Comparison of ENCODE assay signal across 9 cellular contexts in genomic region chr12:16939871-16940306, GRCh38.
DNase-seq lines count a peak whose midpoint lies in the region; ATAC-seq and TF ChIP-seq lines count a peak whose summit lies in the region.
"Had no signal": no experiment of that assay in that cellular context is flagged by ENCODE, and none has a peak within 500 bp of the region (broad histone marks: within the 10 kb centered on the region; RNA-seq: fewer than 3 reads in every experiment).

No MANE protein-coding gene starts in this region.

- POLR2A ChIA-PET in T-cell (lab: Charles Lee) = no interaction called here

- peaks cover 4% of the 10 kb centered on the region for H3K4me1 ChIP-seq in body of pancreas

- DNase-seq in NCI-H524 treated with DMSO at 0.1 percent for 48 hours (lab: John Stamatoyannopoulos, UW) (peak; percentile 30), body of pancreas (peak; percentile 75 to 85 (median 80)), mesothelial cell of epicardium (ENCODE audit: low spot score in 2 of 2, unreplicated experiment in 2 of 2) (no peak), T-cell (no peak), activated gamma-delta T cell treated with Interleukin-2 at 50 U/mL for 16 hours (no peak)

- CTCF ChIA-PET in T-cell (lab: Charles Lee) = no interaction called here

- peak; percentile 99 for ATAC-seq in GM21390 (IDR thresholded peaks at IDR 0.05; ENCODE audit: unreplicated experiment)
- ATAC-seq in HG03469 (IDR thresholded peaks at IDR 0.05; ENCODE audit: unreplicated experiment) = peak; percentile 99
- peak; percentile 98 for ATAC-seq in body of pancreas
- ATAC-seq in T-cell (replicated peaks in 1 of 4) = no peak

- H3K36me3 Mint-ChIP-seq in mesothelial cell of epicardium = no peaks in the 10 kb centered on the region
- no peaks in the 10 kb centered on the region for H3K36me3 Mint-ChIP-seq in T-cell
- H3K36me3 Mint-ChIP-seq: activated naive CD8-positive, alpha-beta T cell had no signal

- H3K4me1 Mint-ChIP-seq in mesothelial cell of epicardium (no peaks in the 10 kb centered on the region), T-cell (no peaks in the 10 kb centered on the region)

- no peak overlapping the region for H3K4me3 ChIP-seq in body of pancreas

- H3K27ac Mint-ChIP-seq in mesothelial cell of epicardium = no peak overlapping the region
- no peak overlapping the region for H3K27ac Mint-ChIP-seq in T-cell
- H3K27ac Mint-ChIP-seq: activated naive CD8-positive, alpha-beta T cell had no signal

- H3K27ac ChIP-seq in body of pancreas = peak overlapping the region in 1 of 4 donors; percentile 59

- H3K27me3 Mint-ChIP-seq in mesothelial cell of epicardium (ENCODE audit: low read depth) (peaks cover 1% of the 10 kb centered on the region), T-cell (no peaks in the 10 kb centered on the region)
- H3K27me3 Mint-ChIP-seq: activated naive CD8-positive, alpha-beta T cell had no signal

- no peak overlapping the region for H3K4me3 Mint-ChIP-seq in mesothelial cell of epicardium
- no peak overlapping the region for H3K4me3 Mint-ChIP-seq in T-cell
- H3K4me3 Mint-ChIP-seq: activated naive CD8-positive, alpha-beta T cell had no signal

- H3K27me3 ChIP-seq in body of pancreas = no peaks in the 10 kb centered on the region

- 25 to 26% methylated on average over 6 of the region's 6 CpGs for WGBS in body of pancreas, 2 donors

- no peaks in the 10 kb centered on the region for H3K36me3 ChIP-seq in body of pancreas (replicated peaks in 1 of 2; ENCODE audit: insufficient read depth in 1 of 2, low read depth in 2 of 2)

- H3K9me3 Mint-ChIP-seq in mesothelial cell of epicardium = peaks cover 16% of the 10 kb centered on the region
- peaks cover 23 to 56% (median 28%) of the 10 kb centered on the region in 3 donors for H3K9me3 Mint-ChIP-seq in T-cell

- TF ChIP-seq CTCF in GM12801 (IDR thresholded peaks at IDR 0.05; ENCODE audit: extremely low read depth, insufficient read length) = peak; percentile 54
- peak; percentile 42 to 97 (median 92) for TF ChIP-seq CTCF in body of pancreas (IDR thresholded peaks at IDR 0.05)
- TF ChIP-seq CTCF in mesothelial cell of epicardium (IDR thresholded peaks at IDR 0.05; ENCODE audit: unreplicated experiment) = peak; percentile 84

- no peaks in the 10 kb centered on the region for H3K9me3 ChIP-seq in body of pancreas

- no peak for TF ChIP-seq POLR2A in body of pancreas (IDR thresholded peaks at IDR 0.05)

- intact Hi-C loops in body of pancreas (cut with DNase I) = no loop called here

Comparison
In these comparisons a context has a peak if more than half of its experiments do, and no peak if none do; other contexts are left out.
1. ATAC-seq: peak in GM21390 (single experiment), HG03469 (single experiment) and body of pancreas (single experiment); none in T-cell (0 of 4).
2. DNase-seq: peak in NCI-H524 treated with DMSO at 0.1 percent for 48 hours (single experiment) and body of pancreas (4 of 4); none in mesothelial cell of epicardium (0 of 2), T-cell (0 of 34) and activated gamma-delta T cell treated with Interleukin-2 at 50 U/mL for 16 hours (single experiment).
3. Peak in every context shown above with its lines, with median percentiles within 50 percentile points of each other: CTCF ChIP-seq.